In genomic region chr9:98647236-98647635, GRCh38 we compare ENCODE assay signal across 6 cellular contexts.
"Had no signal": no experiment of that assay in that cellular context is flagged by ENCODE, and none has a peak within 500 bp of the region (broad histone marks: within the 10 kb centered on the region; RNA-seq: fewer than 3 reads in every experiment).

No MANE protein-coding gene starts in this region.

- DNase-seq: GM23248, GOT3, H7, H9, HCEC 1CT, HFFc6 had no signal
